In genomic region chr3:143170676-143171075, GRCh38 we compare ENCODE assay signal across 8 cellular contexts. TPM values are rescaled to one million over a fixed set of nuclear protein-coding genes. Genes with fewer than 3 reads are reported as not detected.
DNase-seq lines count a peak whose midpoint lies in the region; ATAC-seq and TF ChIP-seq lines count a peak whose summit lies in the region.

No MANE protein-coding gene starts in this region.

- no peak for TF ChIP-seq CTCF in natural killer cell (IDR thresholded peaks at IDR 0.05)

- peaks cover 70% of the 10 kb centered on the region for H3K4me1 Mint-ChIP-seq in activated T-helper 2 cell treated with anti-CD3 and anti-CD28 coated beads, Interferon-gamma antibody, Interleukin-2, Interleukin-4, amounts not matched to agents 10 μg/mL and 5 μg/mL and 100 μg/mL, durations not matched to agents 14 hours and 24 hours and 36 hours (ENCODE audit: low read depth)
- peaks cover 94 to 98% of the 10 kb centered on the region in 2 donors for H3K4me1 Mint-ChIP-seq in natural killer cell

- no peak for DNase-seq in activated T-helper 2 cell treated with anti-CD3 and anti-CD28 coated beads, Interferon-gamma antibody, Interleukin-2, Interleukin-4, amounts not matched to agents 10 μg/mL and 5 μg/mL and 100 μg/mL, durations not matched to agents 14 hours and 24 hours and 36 hours (ENCODE audit: low spot score)
- DNase-seq in natural killer cell (no peak), NCI-H446 treated with DMSO at 0.1 percent for 48 hours (lab: John Stamatoyannopoulos, UW) (no peak), HCEC 1CT (no peak)

- peak overlapping the region; percentile 99 for H3K27ac Mint-ChIP-seq in activated T-helper 2 cell treated with anti-CD3 and anti-CD28 coated beads, Interferon-gamma antibody, Interleukin-2, Interleukin-4, amounts not matched to agents 10 μg/mL and 5 μg/mL and 100 μg/mL, durations not matched to agents 14 hours and 24 hours and 36 hours
- peak overlapping the region; percentile 93 to 96 for H3K27ac Mint-ChIP-seq in natural killer cell

- H3K36me3 Mint-ChIP-seq in activated T-helper 2 cell treated with anti-CD3 and anti-CD28 coated beads, Interferon-gamma antibody, Interleukin-2, Interleukin-4, amounts not matched to agents 10 μg/mL and 5 μg/mL and 100 μg/mL, durations not matched to agents 14 hours and 24 hours and 36 hours (ENCODE audit: low read depth) = peaks cover 26% of the 10 kb centered on the region
- peaks cover 16% of the 10 kb centered on the region for H3K36me3 Mint-ChIP-seq in natural killer cell

- TF ChIP-seq POLR2A in GM18505 (IDR thresholded peaks at IDR 0.05; ENCODE audit: borderline replicate concordance, extremely low read depth, insufficient read depth, insufficient read length) = no peak

- intact Hi-C loops in activated T-helper 2 cell treated with anti-CD3 and anti-CD28 coated beads, Interferon-gamma antibody, Interleukin-2, Interleukin-4, amounts not matched to agents 10 μg/mL and 5 μg/mL and 100 μg/mL, durations not matched to agents 14 hours and 24 hours and 36 hours (cut with micrococcal nuclease) = loop anchor here (2.0 kb wide), 2 partner anchors 36 to 110 kb away; no protein-coding TSS in a partner anchor
- intact Hi-C loops in natural killer cell (cut with micrococcal nuclease) = loop anchor here (2.0 to 5.0 kb wide), 5 partner anchors 48 to 132 kb away; no protein-coding TSS in a partner anchor

- H3K27me3 Mint-ChIP-seq in activated T-helper 2 cell treated with anti-CD3 and anti-CD28 coated beads, Interferon-gamma antibody, Interleukin-2, Interleukin-4, amounts not matched to agents 10 μg/mL and 5 μg/mL and 100 μg/mL, durations not matched to agents 14 hours and 24 hours and 36 hours (ENCODE audit: low read depth) = no peaks in the 10 kb centered on the region
- no peaks in the 10 kb centered on the region for H3K27me3 Mint-ChIP-seq in natural killer cell (ENCODE audit: low read depth in 2 of 2)

- H3K4me3 Mint-ChIP-seq in activated T-helper 2 cell treated with anti-CD3 and anti-CD28 coated beads, Interferon-gamma antibody, Interleukin-2, Interleukin-4, amounts not matched to agents 10 μg/mL and 5 μg/mL and 100 μg/mL, durations not matched to agents 14 hours and 24 hours and 36 hours (ENCODE audit: low read depth) = peak overlapping the region; percentile 63
- peak overlapping the region; percentile 84 for H3K4me3 Mint-ChIP-seq in natural killer cell

- H3K9me3 Mint-ChIP-seq in activated T-helper 2 cell treated with anti-CD3 and anti-CD28 coated beads, Interferon-gamma antibody, Interleukin-2, Interleukin-4, amounts not matched to agents 10 μg/mL and 5 μg/mL and 100 μg/mL, durations not matched to agents 14 hours and 24 hours and 36 hours = peaks cover 21% of the 10 kb centered on the region
- peaks cover 0 to 2% of the 10 kb centered on the region in 2 donors for H3K9me3 Mint-ChIP-seq in natural killer cell

- ATAC-seq in GM18505 (IDR thresholded peaks at IDR 0.05; ENCODE audit: unreplicated experiment) (peak; percentile 7), HG03103 (IDR thresholded peaks at IDR 0.05; ENCODE audit: low read depth, unreplicated experiment) (peak; percentile 4), natural killer cell (peak; percentile 29 to 50 (median 49)), GM21737 (IDR thresholded peaks at IDR 0.05; ENCODE audit: unreplicated experiment) (no peak), HG02623 (IDR thresholded peaks at IDR 0.05; ENCODE audit: unreplicated experiment) (no peak)

RNA-seq across cellular contexts. Expression of gene CHST2, which starts 51.1 kb away (rescaled TPM):
- total RNA-seq in activated T-helper 2 cell treated with anti-CD3 and anti-CD28 coated beads, Interferon-gamma antibody, Interleukin-2, Interleukin-4, amounts not matched to agents 10 μg/mL and 5 μg/mL and 100 μg/mL, durations not matched to agents 14 hours and 24 hours and 36 hours = 7.4 and 7.7 TPM in 2 replicates
- total RNA-seq in natural killer cell = 100 to 1,000 TPM in 1 of 3 donors, 10 to 100 TPM in 2; 74.6 to 113 (median 95.4) TPM

Comparison
In these comparisons a context has a peak if more than half of its experiments do, and no peak if none do; other contexts are left out.
1. ATAC-seq: peak in GM18505 (single experiment), HG03103 (single experiment) and natural killer cell (3 of 3); none in GM21737 (single experiment) and HG02623 (single experiment).